In the genomic region with DNA sequence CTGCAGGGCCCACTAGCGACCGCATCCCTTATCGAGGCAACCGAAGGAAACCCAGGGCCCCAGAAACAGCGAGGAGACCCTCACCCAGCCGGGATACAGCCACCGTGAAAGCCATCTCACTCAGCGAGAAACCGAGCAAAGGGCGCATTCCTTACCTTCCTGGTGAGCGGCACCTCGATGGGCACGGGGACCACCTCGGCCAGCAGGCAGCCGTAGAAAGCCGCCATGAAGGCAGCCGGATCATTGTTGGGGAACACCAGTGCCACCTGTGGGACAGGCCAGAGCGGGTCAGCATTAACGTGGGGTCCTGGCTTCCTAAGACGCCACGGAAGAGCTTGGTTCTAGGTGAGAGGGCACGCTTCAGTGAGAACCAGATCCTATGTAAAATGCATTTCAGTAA, we compare ENCODE assay signal across 26 cellular contexts.
"Had no signal": no experiment of that assay in that cellular context is flagged by ENCODE, and none has a peak within 500 bp of the region (broad histone marks: within the 10 kb centered on the region; RNA-seq: fewer than 3 reads in every experiment).

No MANE protein-coding gene starts in this region.

- H3K27ac ChIP-seq: ascending aorta, PC-9 had no signal

- H3K4me2 ChIP-seq: PC-9 had no signal

- H2AFZ ChIP-seq: PC-9 had no signal

- ATAC-seq: activated naive CD4-positive, alpha-beta T cell treated with anti-CD3 and anti-CD28 coated beads, Interleukin-2, amount 50 U/mL, for 72 hours; activated naive CD8-positive, alpha-beta T cell treated with anti-CD3 and anti-CD28 coated beads, Interleukin-2, amount 50 U/mL, for 24 hours; activated T-cell treated with anti-CD3 and anti-CD28 coated beads, Interleukin-2, amount 50 U/mL, for 4 hours; T-helper 17 cell had no signal

- H3K4me3 ChIP-seq: ascending aorta, MG63, PC-9 had no signal

- H3K36me3 ChIP-seq: MG63 had no signal

- H3K9me3 ChIP-seq: ascending aorta, MG63 had no signal

- DNase-seq: activated B cell treated with CpG ODN at 0.5 μM for 24 hours; activated CD4-positive, alpha-beta T cell treated with anti-CD3 and anti-CD28 coated beads for 1 hour; activated CD4-positive, alpha-beta T cell treated with anti-CD3 and anti-CD28 coated beads, Interleukin-2, amount 10 ng/mL, durations not matched to agents 24 days and 14 days; activated CD4-positive, alpha-beta T cell treated with anti-CD3 and anti-CD28 coated beads, Interleukin-2, amount 50 U/mL, for 48 hours; activated CD8-positive, alpha-beta memory T cell treated with anti-CD3 and anti-CD28 coated beads for 24 hours; activated effector memory CD4-positive, alpha-beta T cell treated with anti-CD3 and anti-CD28 coated beads, Interleukin-2, amount 50 U/mL, for 16 hours; activated naive CD4-positive, alpha-beta T cell treated with Interleukin-2 at 50 U/mL for 16 hours; activated naive CD8-positive, alpha-beta T cell treated with anti-CD3 and anti-CD28 coated beads, Interleukin-2, amount 50 U/mL, for 24 hours; activated T-cell treated with anti-CD3 and anti-CD28 coated beads, Interleukin-2, amount 50 U/mL, for 4 hours; amniotic stem cell; MG63; MV-4-11; NCI-H1092 treated with DMSO at 0.1 percent for 48 hours; NCI-H1417 treated with DMSO at 0.1 percent for 48 hours; NCI-H1694; NCI-H2029; NCI-H2107; NCI-H2171 treated with DMSO at 0.1 percent for 48 hours; NCI-H345; NCI-H510A treated with DMSO at 0.1 percent for 48 hours; PC-9; SHP77 treated with DMSO at 0.1 percent for 48 hours; T-helper 17 cell; T-helper 9 cell had no signal

- H3K27me3 ChIP-seq: ascending aorta, MG63 had no signal

- H3K4me1 ChIP-seq: ascending aorta had no signal
